ENCODE assay signal across 11 cellular contexts in genomic region chr17:78875738-78876597, GRCh38. TPM values are rescaled to one million over a fixed set of nuclear protein-coding genes. Genes with fewer than 3 reads are reported as not detected.
DNase-seq lines count a peak whose midpoint lies in the region; ATAC-seq, FAIRE-seq and TF ChIP-seq lines count a peak whose summit lies in the region.
"Had no signal": no experiment of that assay in that cellular context is flagged by ENCODE, and none has a peak within 500 bp of the region (broad histone marks: within the 10 kb centered on the region; RNA-seq: fewer than 3 reads in every experiment).

No MANE protein-coding gene starts in this region.

- TF ChIP-seq POLR2A in right lobe of liver (IDR thresholded peaks at IDR 0.05), result no peak
- TF ChIP-seq POLR2A in HepG2 (IDR thresholded peaks at IDR 0.05; ENCODE audit: insufficient read depth in 1 of 2, low read depth in 2 of 2, low read length in 2 of 2), result no peak

- DNase-seq in right lobe of liver (no peak), HepG2 (ENCODE audit: low spot score) (no peak), caudate nucleus (lab: John Stamatoyannopoulos, UW) (peak in 3 of 61 donors; percentile 9 to 32 (median 24)), NK-92 (lab: John Stamatoyannopoulos, UW; ENCODE audit: unreplicated experiment) (no peak), NCI-H345 (lab: John Stamatoyannopoulos, UW) (no peak)
- no peak for DNase-seq in naive thymus-derived CD4-positive, alpha-beta T cell
- no peak for DNase-seq in effector memory CD8-positive, alpha-beta T cell
- DNase-seq: NCI-H2081 treated with DMSO at 0.1 percent for 48 hours had no signal

- H3K4me2 ChIP-seq in HepG2 (ENCODE audit: low read depth, low read length), result no peak overlapping the region

- H3K4me1 ChIP-seq in right lobe of liver (no peaks in the 10 kb centered on the region), HepG2 (ENCODE audit: insufficient read depth, low read length) (no peaks in the 10 kb centered on the region)
- peaks cover 0 to 9% of the 10 kb centered on the region in 2 donors for H3K4me1 ChIP-seq in naive thymus-derived CD4-positive, alpha-beta T cell (ENCODE audit: control insufficient read depth in 2 of 2, insufficient read depth in 2 of 2, low read length in 2 of 2)

- peaks cover 0 to 23% (median 0%) of the 10 kb centered on the region in 5 donors for H3K27me3 Mint-ChIP-seq in naive thymus-derived CD4-positive, alpha-beta T cell
- H3K27me3 Mint-ChIP-seq in effector memory CD8-positive, alpha-beta T cell, result peaks cover 37 to 53% of the 10 kb centered on the region in 2 donors
- H3K27me3 Mint-ChIP-seq: activated naive CD8-positive, alpha-beta T cell had no signal

- TF ChIP-seq CTCF in right lobe of liver (IDR thresholded peaks at IDR 0.05), result no peak
- no peak for TF ChIP-seq CTCF in HepG2 (CRISPR knock-in tag; IDR thresholded peaks at IDR 0.05)

- H3K27me3 ChIP-seq in right lobe of liver (no peaks in the 10 kb centered on the region), HepG2 (ENCODE audit: control insufficient read depth in 1 of 2, insufficient read depth in 2 of 2, low read length in 2 of 2) (no peaks in the 10 kb centered on the region)
- no peaks in the 10 kb centered on the region for H3K27me3 ChIP-seq in naive thymus-derived CD4-positive, alpha-beta T cell (ENCODE audit: control insufficient read depth in 2 of 2, insufficient read depth in 2 of 2, low read length in 2 of 2)
- H3K27me3 ChIP-seq: BE2C had no signal

- no peaks in the 10 kb centered on the region for H3K9me3 ChIP-seq in right lobe of liver
- no peaks in the 10 kb centered on the region for H3K9me3 ChIP-seq in HepG2 (ENCODE audit: low read length)
- H3K9me3 ChIP-seq in naive thymus-derived CD4-positive, alpha-beta T cell (ENCODE audit: control insufficient read depth in 2 of 3, low read length in 3 of 3), result no peaks in the 10 kb centered on the region
- H3K9me3 ChIP-seq: BE2C had no signal

- no peaks in the 10 kb centered on the region for H3K36me3 Mint-ChIP-seq in naive thymus-derived CD4-positive, alpha-beta T cell
- no peaks in the 10 kb centered on the region for H3K36me3 Mint-ChIP-seq in effector memory CD8-positive, alpha-beta T cell (ENCODE audit: insufficient read depth)
- H3K36me3 Mint-ChIP-seq: activated naive CD8-positive, alpha-beta T cell had no signal

- H3K9ac ChIP-seq in HepG2 (ENCODE audit: insufficient read depth, low read depth, low read length), result no peak overlapping the region

- 49% methylated on average over 11 of the region's 14 CpGs for WGBS in right lobe of liver (ENCODE audit: insufficient coverage, low coverage, low lambda C conversion rate, missing lambda C conversion rate)
- WGBS in HepG2 (ENCODE audit: low lambda C conversion rate), result 92% methylated on average over 14 of the region's 14 CpGs

- no peak for FAIRE-seq in HepG2 (lab: Jason Lieb, UNC)

- ATAC-seq in right lobe of liver (peak; percentile 13 to 41 (median 28)), HepG2 (no peak), HG02885 (IDR thresholded peaks at IDR 0.05; ENCODE audit: poor library complexity, unreplicated experiment) (no peak)
- ATAC-seq in naive thymus-derived CD4-positive, alpha-beta T cell, result peak; percentile 33
- ATAC-seq in effector memory CD8-positive, alpha-beta T cell (replicated peaks), result no peak

- intact Hi-C loops in right lobe of liver (cut with DNase I), result no loop called here
- intact Hi-C loops in HepG2 (cut with micrococcal nuclease; ENCODE audit: unreplicated experiment), result no loop called here
- intact Hi-C loops in naive thymus-derived CD4-positive, alpha-beta T cell (cut with micrococcal nuclease), result no loop called here

- CTCF ChIA-PET in HepG2 (lab: Yijun Ruan, JAX; ENCODE audit: low intra/inter-chr PET ratio, low total read pairs), result no interaction called here
- CTCF ChIA-PET in naive thymus-derived CD4-positive, alpha-beta T cell (lab: Charles Lee), result interaction anchor here (1.0 kb wide), 1 partner anchor 10 kb away, joined by 3 read pairs; no protein-coding TSS in a partner anchor

- POLR2A ChIA-PET in HepG2 (lab: Yijun Ruan, JAX), result interaction anchor here (1.0 to 1.7 kb wide), 2 partner anchors 11 to 104 kb away, joined by 3 read pairs; partner anchors contain the start of gene LGALS3BP
- POLR2A ChIA-PET in naive thymus-derived CD4-positive, alpha-beta T cell (lab: Charles Lee), result no interaction called here

- no peaks in the 10 kb centered on the region for H4K20me1 ChIP-seq in HepG2 (ENCODE audit: insufficient read depth, low read length)

- H3K4me1 Mint-ChIP-seq in naive thymus-derived CD4-positive, alpha-beta T cell, result peaks cover 15 to 27% (median 23%) of the 10 kb centered on the region in 7 donors
- H3K4me1 Mint-ChIP-seq in effector memory CD8-positive, alpha-beta T cell (ENCODE audit: low read depth in 2 of 2), result peaks cover 0 to 10% of the 10 kb centered on the region in 2 donors

- H3K27ac ChIP-seq in right lobe of liver, result peak overlapping the region in 1 of 3 donors; percentile 51
- H3K27ac ChIP-seq in HepG2 (ENCODE audit: extremely low read length, insufficient read depth, low read length), result no peak overlapping the region
- peak overlapping the region; percentile 80 for H3K27ac ChIP-seq in caudate nucleus (ENCODE audit: low read depth, low read length)
- no peak overlapping the region for H3K27ac ChIP-seq in naive thymus-derived CD4-positive, alpha-beta T cell (ENCODE audit: low read depth, low read length)

- TF ChIP-seq RAD21 in HepG2 (CRISPR knock-in tag; IDR thresholded peaks at IDR 0.05), result no peak

- in situ Hi-C loops in HepG2 (cut with HindIII; ENCODE audit: extremely low pct_ligation_motif_present, low pct_unique_long_range_greater_than_20kb), result no loop called here

- BruUV-seq in HepG2 (replicated peaks; lab: Mats Ljungman, UMichigan), result no TSS peak

- no peak overlapping the region for H2AFZ ChIP-seq in HepG2 (ENCODE audit: low read length)

- no peak for TF ChIP-seq EP300 in HepG2 (IDR thresholded peaks at IDR 0.05; ENCODE audit: low read depth in 2 of 2, low read length in 2 of 2)
- TF ChIP-seq EP300 in HepG2 (CRISPR knock-in tag; IDR thresholded peaks at IDR 0.05; ENCODE audit: borderline replicate concordance), result no peak

- H3K4me3 Mint-ChIP-seq in naive thymus-derived CD4-positive, alpha-beta T cell, result no peak overlapping the region
- no peak overlapping the region for H3K4me3 Mint-ChIP-seq in effector memory CD8-positive, alpha-beta T cell
- H3K4me3 Mint-ChIP-seq: activated naive CD8-positive, alpha-beta T cell had no signal

- H3K27ac Mint-ChIP-seq in naive thymus-derived CD4-positive, alpha-beta T cell, result peak overlapping the region in 2 of 9 donors; percentile 21 to 51
- H3K27ac Mint-ChIP-seq in effector memory CD8-positive, alpha-beta T cell, result no peak overlapping the region
- H3K27ac Mint-ChIP-seq: activated naive CD8-positive, alpha-beta T cell had no signal

- H3K4me3 ChIP-seq in right lobe of liver, result no peak overlapping the region
- no peak overlapping the region for H3K4me3 ChIP-seq in HepG2 (replicated peaks in 1 of 3; ENCODE audit: insufficient read depth in 1 of 3, low read depth in 2 of 3, low read length in 3 of 3)
- H3K4me3 ChIP-seq in naive thymus-derived CD4-positive, alpha-beta T cell (ENCODE audit: low read length), result no peak overlapping the region

- H3K36me3 ChIP-seq in right lobe of liver, result no peaks in the 10 kb centered on the region
- H3K36me3 ChIP-seq in HepG2 (replicated peaks in 1 of 2; ENCODE audit: control insufficient read depth in 1 of 2, insufficient read depth in 2 of 2, low read length in 2 of 2), result 0 out of 5 replicates have a peak, but pooled peaks cover 2 to 9% of the 10 kb centered on the region in 2 experiments
- H3K36me3 ChIP-seq in naive thymus-derived CD4-positive, alpha-beta T cell (ENCODE audit: control insufficient read depth in 2 of 3, insufficient read depth in 3 of 3, low read length in 3 of 3), result no peaks in the 10 kb centered on the region

- no peaks in the 10 kb centered on the region for H3K9me3 Mint-ChIP-seq in naive thymus-derived CD4-positive, alpha-beta T cell
- H3K9me3 Mint-ChIP-seq in effector memory CD8-positive, alpha-beta T cell, result no peaks in the 10 kb centered on the region

- H3K79me2 ChIP-seq in HepG2 (ENCODE audit: insufficient read depth, low read length), result no peaks in the 10 kb centered on the region

RNA-seq across cellular contexts. Expression of gene CEP295NL, which starts 27.0 kb away (rescaled TPM):
- total RNA-seq in right lobe of liver (1 to 10 TPM in 1 of 6 experiments, under 1 TPM in 5; 0.19 to 1.0 (median 0.53) TPM), HepG2 (2016; rRNA removed; fragmentation: Illumina TruSeq; extraction: Trizol) (not detected in 2 replicates)
- not detected in 2 replicates for total RNA-seq in HepG2 (2016; cell fraction: cytosol; rRNA removed; fragmentation: Illumina TruSeq; extraction: Trizol; ENCODE audit: low read depth)
- total RNA-seq in HepG2 (2016; cell fraction: insoluble cytoplasmic fraction; rRNA removed; fragmentation: Illumina TruSeq; extraction: Trizol), result 0.06 TPM in 1 of 2 replicates, not detected in the other
- total RNA-seq in HepG2 (2016; cell fraction: membrane; rRNA removed; fragmentation: Illumina TruSeq; extraction: Trizol), result not detected in 2 replicates
- total RNA-seq in HepG2 (2016; cell fraction: nucleus; rRNA removed; fragmentation: Illumina TruSeq; extraction: Trizol), result not detected in 2 replicates
- not detected in 2 replicates for polyA plus RNA-seq in HepG2 (2011; rRNA removed)
- not detected in 2 replicates for polyA plus RNA-seq in HepG2 (2011; cell fraction: cytosol; rRNA removed)
- 0.14 and 0.31 TPM in 2 replicates for polyA plus RNA-seq in HepG2 (2011; cell fraction: nucleus; rRNA removed)
- 0.07 and 0.13 TPM in 2 replicates for polyA plus RNA-seq in HepG2 (2012)
- polyA plus RNA-seq in HepG2 (2016; cell fraction: cytosol; fragmentation: Illumina TruSeq; extraction: Trizol; ENCODE audit: low read depth), result not detected in 2 replicates
- not detected in 2 replicates for polyA plus RNA-seq in HepG2 (2016; cell fraction: insoluble cytoplasmic fraction; fragmentation: Illumina TruSeq; extraction: Trizol; ENCODE audit: low read depth)
- polyA plus RNA-seq in HepG2 (2016; cell fraction: membrane; fragmentation: Illumina TruSeq; extraction: Trizol; ENCODE audit: low read depth), result not detected in 2 replicates
- not detected in 2 replicates for polyA plus RNA-seq in HepG2 (2016; cell fraction: nucleus; fragmentation: Illumina TruSeq; extraction: Trizol; ENCODE audit: insufficient read depth, low read depth)
- polyA minus RNA-seq in HepG2 (2011; rRNA and poly(A)+ RNA removed; ENCODE audit: low replicate concordance), result 1.2 TPM in 1 of 2 replicates, not detected in the other
- polyA minus RNA-seq in HepG2 (2011; cell fraction: cytosol; rRNA and poly(A)+ RNA removed), result not detected in 2 replicates
- 1.5 and 1.6 TPM in 2 replicates for polyA minus RNA-seq in HepG2 (2011; cell fraction: nucleus; rRNA and poly(A)+ RNA removed)
- total RNA-seq in naive thymus-derived CD4-positive, alpha-beta T cell, result 10 to 100 TPM in 1 of 5 experiments, 1 to 10 TPM in 1, under 1 TPM in 2, not detected in 1; 0.19 to 14.1 (median 1.8) TPM
- polyA plus RNA-seq in naive thymus-derived CD4-positive, alpha-beta T cell, result not detected

RNA-seq across cellular contexts. Expression of gene USP36, which starts 35.4 kb away (rescaled TPM):
- total RNA-seq in right lobe of liver (10 to 100 TPM; 12.7 to 27.8 (median 18.7) TPM), HepG2 (2016; rRNA removed; fragmentation: Illumina TruSeq; extraction: Trizol) (29.6 and 30.7 TPM in 2 replicates)
- total RNA-seq in HepG2 (2016; cell fraction: cytosol; rRNA removed; fragmentation: Illumina TruSeq; extraction: Trizol; ENCODE audit: low read depth), result 17.6 and 21.4 TPM in 2 replicates
- total RNA-seq in HepG2 (2016; cell fraction: insoluble cytoplasmic fraction; rRNA removed; fragmentation: Illumina TruSeq; extraction: Trizol), result 29.5 and 30.6 TPM in 2 replicates
- 23.9 and 28.0 TPM in 2 replicates for total RNA-seq in HepG2 (2016; cell fraction: membrane; rRNA removed; fragmentation: Illumina TruSeq; extraction: Trizol)
- 45.6 and 50.9 TPM in 2 replicates for total RNA-seq in HepG2 (2016; cell fraction: nucleus; rRNA removed; fragmentation: Illumina TruSeq; extraction: Trizol)
- 45.9 and 49.4 TPM in 2 replicates for polyA plus RNA-seq in HepG2 (2011; rRNA removed)
- polyA plus RNA-seq in HepG2 (2011; cell fraction: cytosol; rRNA removed), result 22.4 and 27.2 TPM in 2 replicates
- 148 and 160 TPM in 2 replicates for polyA plus RNA-seq in HepG2 (2011; cell fraction: nucleus; rRNA removed)
- polyA plus RNA-seq in HepG2 (2012), result 49.1 and 55.7 TPM in 2 replicates
- 1.6 and 2.3 TPM in 2 replicates for polyA plus RNA-seq in HepG2 (2016; cell fraction: cytosol; fragmentation: Illumina TruSeq; extraction: Trizol; ENCODE audit: low read depth)
- 22.1 and 28.5 TPM in 2 replicates for polyA plus RNA-seq in HepG2 (2016; cell fraction: insoluble cytoplasmic fraction; fragmentation: Illumina TruSeq; extraction: Trizol; ENCODE audit: low read depth)
- 6.8 and 7.2 TPM in 2 replicates for polyA plus RNA-seq in HepG2 (2016; cell fraction: membrane; fragmentation: Illumina TruSeq; extraction: Trizol; ENCODE audit: low read depth)
- polyA plus RNA-seq in HepG2 (2016; cell fraction: nucleus; fragmentation: Illumina TruSeq; extraction: Trizol; ENCODE audit: insufficient read depth, low read depth), result 90.2 and 93.2 TPM in 2 replicates
- polyA minus RNA-seq in HepG2 (2011; rRNA and poly(A)+ RNA removed; ENCODE audit: low replicate concordance), result 82.7 and 86.0 TPM in 2 replicates
- polyA minus RNA-seq in HepG2 (2011; cell fraction: cytosol; rRNA and poly(A)+ RNA removed), result 18.0 and 21.4 TPM in 2 replicates
- 71.6 and 79.7 TPM in 2 replicates for polyA minus RNA-seq in HepG2 (2011; cell fraction: nucleus; rRNA and poly(A)+ RNA removed)
- 100 to 1,000 TPM; 107 to 414 (median 154) TPM for total RNA-seq in naive thymus-derived CD4-positive, alpha-beta T cell
- polyA plus RNA-seq in naive thymus-derived CD4-positive, alpha-beta T cell, result 10 to 100 TPM; 37.4 to 46.9 TPM

RNA-seq across cellular contexts. Expression of gene TIMP2, which starts 49.2 kb away (rescaled TPM):
- total RNA-seq in right lobe of liver (10 to 100 TPM; 18.9 to 36.1 (median 26.7) TPM), HepG2 (2016; rRNA removed; fragmentation: Illumina TruSeq; extraction: Trizol) (2.2 and 3.8 TPM in 2 replicates)
- total RNA-seq in HepG2 (2016; cell fraction: cytosol; rRNA removed; fragmentation: Illumina TruSeq; extraction: Trizol; ENCODE audit: low read depth), result 1.4 and 1.7 TPM in 2 replicates
- 1.7 and 3.9 TPM in 2 replicates for total RNA-seq in HepG2 (2016; cell fraction: insoluble cytoplasmic fraction; rRNA removed; fragmentation: Illumina TruSeq; extraction: Trizol)
- 3.3 and 3.4 TPM in 2 replicates for total RNA-seq in HepG2 (2016; cell fraction: membrane; rRNA removed; fragmentation: Illumina TruSeq; extraction: Trizol)
- 6.3 and 8.0 TPM in 2 replicates for total RNA-seq in HepG2 (2016; cell fraction: nucleus; rRNA removed; fragmentation: Illumina TruSeq; extraction: Trizol)
- polyA plus RNA-seq in HepG2 (2011; rRNA removed), result 8.5 and 11.7 TPM in 2 replicates
- 8.0 and 12.6 TPM in 2 replicates for polyA plus RNA-seq in HepG2 (2011; cell fraction: cytosol; rRNA removed)
- polyA plus RNA-seq in HepG2 (2011; cell fraction: nucleus; rRNA removed), result 10.4 and 13.8 TPM in 2 replicates
- 25.0 and 33.2 TPM in 2 replicates for polyA plus RNA-seq in HepG2 (2012)
- 3.0 and 3.2 TPM in 2 replicates for polyA plus RNA-seq in HepG2 (2016; cell fraction: cytosol; fragmentation: Illumina TruSeq; extraction: Trizol; ENCODE audit: low read depth)
- polyA plus RNA-seq in HepG2 (2016; cell fraction: insoluble cytoplasmic fraction; fragmentation: Illumina TruSeq; extraction: Trizol; ENCODE audit: low read depth), result 3.9 and 5.4 TPM in 2 replicates
- 4.0 and 5.0 TPM in 2 replicates for polyA plus RNA-seq in HepG2 (2016; cell fraction: membrane; fragmentation: Illumina TruSeq; extraction: Trizol; ENCODE audit: low read depth)
- polyA plus RNA-seq in HepG2 (2016; cell fraction: nucleus; fragmentation: Illumina TruSeq; extraction: Trizol; ENCODE audit: insufficient read depth, low read depth), result 18.4 and 18.6 TPM in 2 replicates
- 10.0 and 25.5 TPM in 2 replicates for polyA minus RNA-seq in HepG2 (2011; rRNA and poly(A)+ RNA removed; ENCODE audit: low replicate concordance)
- polyA minus RNA-seq in HepG2 (2011; cell fraction: cytosol; rRNA and poly(A)+ RNA removed), result 11.5 and 14.6 TPM in 2 replicates
- polyA minus RNA-seq in HepG2 (2011; cell fraction: nucleus; rRNA and poly(A)+ RNA removed), result 4.2 and 6.2 TPM in 2 replicates
- total RNA-seq in naive thymus-derived CD4-positive, alpha-beta T cell, result 10 to 100 TPM in 1 of 5 experiments, 1 to 10 TPM in 4; 1.2 to 46.1 (median 5.8) TPM
- polyA plus RNA-seq in naive thymus-derived CD4-positive, alpha-beta T cell, result under 1 TPM; 0.23 to 0.31 TPM

Comparison
In these comparisons a context has a peak if more than half of its experiments do, and no peak if none do; other contexts are left out.
1. ATAC-seq: peak in right lobe of liver (4 of 4) and naive thymus-derived CD4-positive, alpha-beta T cell (single experiment); none in HepG2 (single experiment), effector memory CD8-positive, alpha-beta T cell (single experiment) and HG02885 (single experiment).